12 cellular contexts compared by ENCODE assay signal in the genomic region with DNA sequence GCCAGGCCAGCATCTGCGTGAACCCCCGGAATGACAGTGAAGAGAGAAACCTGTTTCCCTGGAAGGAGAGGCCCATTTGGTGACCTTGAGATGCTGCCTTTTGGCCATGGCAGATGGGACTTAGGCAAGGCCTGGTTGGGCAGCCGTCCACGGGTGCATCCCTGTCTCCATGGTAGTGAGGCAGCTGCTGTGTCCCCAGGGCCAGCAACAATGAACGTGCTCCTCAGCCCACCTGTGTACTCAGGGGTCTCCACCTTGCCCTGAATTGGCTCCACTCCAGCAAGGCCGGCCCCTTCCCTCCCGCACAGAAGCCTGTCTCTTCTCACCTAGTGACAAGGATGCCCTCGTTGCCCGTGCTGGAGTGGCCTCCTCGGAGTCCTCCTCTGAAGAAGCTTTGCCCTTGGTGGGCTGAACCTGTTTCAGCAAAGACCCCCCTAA.
"Had no signal": no experiment of that assay in that cellular context is flagged by ENCODE, and none has a peak within 500 bp of the region (broad histone marks: within the 10 kb centered on the region; RNA-seq: fewer than 3 reads in every experiment).

No MANE protein-coding gene starts in this region.

- H3K36me3 ChIP-seq: ascending aorta, breast epithelium, lower lobe of right lung, pancreas, thoracic aorta had no signal

- H3K9me3 ChIP-seq: ascending aorta, breast epithelium, lower lobe of right lung, pancreas, thoracic aorta had no signal

- H3K27me3 ChIP-seq: ascending aorta, pancreas had no signal

- DNase-seq: activated B cell treated with CpG ODN at 0.5 μM for 24 hours; activated CD4-positive, alpha-beta T cell treated with anti-CD3 and anti-CD28 coated beads, Interleukin-2, amount 10 ng/mL, durations not matched to agents 7 days and 5 days; activated naive CD4-positive, alpha-beta T cell treated with anti-CD3 and anti-CD28 coated beads for 36 hours; activated naive CD8-positive, alpha-beta T cell treated with anti-CD3 and anti-CD28 coated beads, Interleukin-2, amount 50 U/mL, for 24 hours; left cardiac atrium; lower lobe of right lung; T-helper 2 cell had no signal

- H3K4me3 ChIP-seq: ascending aorta, breast epithelium, lower lobe of right lung, pancreas, skin epidermis, thoracic aorta had no signal

- H3K27ac ChIP-seq: ascending aorta, breast epithelium, lower lobe of right lung, pancreas, skin epidermis, thoracic aorta had no signal

- H3K4me1 ChIP-seq: ascending aorta, breast epithelium, lower lobe of right lung had no signal
